ENCODE assay signal across 1 cellular context in the genomic region with DNA sequence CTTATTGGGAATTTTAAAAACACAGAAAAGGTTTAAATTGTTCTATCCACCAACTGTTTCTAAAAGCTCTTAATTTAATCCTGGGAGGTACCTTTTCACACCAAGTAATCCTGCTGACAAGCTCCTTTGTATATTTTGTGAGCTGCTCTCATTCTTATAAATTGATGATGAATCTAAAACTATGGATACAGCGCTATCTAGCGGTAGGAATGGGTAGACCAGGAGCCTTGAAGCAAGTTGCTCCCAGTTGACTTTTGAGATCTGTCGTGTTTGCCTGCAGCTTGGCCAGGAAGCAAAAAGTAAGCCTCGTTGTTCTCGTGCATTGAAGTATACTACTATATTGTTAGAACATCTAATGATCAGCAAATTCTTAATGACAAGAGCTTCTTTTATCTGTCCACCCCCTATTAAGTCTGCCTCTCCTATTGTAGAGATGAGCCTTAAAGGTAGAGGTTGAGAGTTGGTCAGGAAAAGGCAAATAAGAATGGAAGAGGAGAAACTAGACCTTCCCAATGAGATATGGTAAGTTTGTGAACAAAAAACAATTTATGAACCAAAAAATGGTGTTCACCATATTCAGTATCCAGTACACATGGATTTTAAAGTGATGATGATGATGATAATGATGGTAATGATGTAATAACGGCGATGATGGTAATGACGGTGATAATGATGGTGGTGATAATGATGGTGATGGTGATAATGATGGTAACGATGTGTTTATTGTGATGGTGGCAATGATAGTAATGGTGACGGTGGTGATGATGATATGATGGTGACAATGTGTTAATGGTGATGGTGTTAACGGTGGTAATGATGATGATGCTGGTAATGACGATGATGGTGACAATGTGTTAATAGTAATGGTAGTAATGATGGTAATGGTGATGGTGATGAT.
TF ChIP-seq lines count a peak whose summit lies in the region.

No MANE protein-coding gene starts in this region.

TF ChIP-seq in HepG2, 621 proteins besides CTCF, POLR2A, EP300 and RAD21 (continued from another document):
- TF ChIP-seq, protein P1, sequence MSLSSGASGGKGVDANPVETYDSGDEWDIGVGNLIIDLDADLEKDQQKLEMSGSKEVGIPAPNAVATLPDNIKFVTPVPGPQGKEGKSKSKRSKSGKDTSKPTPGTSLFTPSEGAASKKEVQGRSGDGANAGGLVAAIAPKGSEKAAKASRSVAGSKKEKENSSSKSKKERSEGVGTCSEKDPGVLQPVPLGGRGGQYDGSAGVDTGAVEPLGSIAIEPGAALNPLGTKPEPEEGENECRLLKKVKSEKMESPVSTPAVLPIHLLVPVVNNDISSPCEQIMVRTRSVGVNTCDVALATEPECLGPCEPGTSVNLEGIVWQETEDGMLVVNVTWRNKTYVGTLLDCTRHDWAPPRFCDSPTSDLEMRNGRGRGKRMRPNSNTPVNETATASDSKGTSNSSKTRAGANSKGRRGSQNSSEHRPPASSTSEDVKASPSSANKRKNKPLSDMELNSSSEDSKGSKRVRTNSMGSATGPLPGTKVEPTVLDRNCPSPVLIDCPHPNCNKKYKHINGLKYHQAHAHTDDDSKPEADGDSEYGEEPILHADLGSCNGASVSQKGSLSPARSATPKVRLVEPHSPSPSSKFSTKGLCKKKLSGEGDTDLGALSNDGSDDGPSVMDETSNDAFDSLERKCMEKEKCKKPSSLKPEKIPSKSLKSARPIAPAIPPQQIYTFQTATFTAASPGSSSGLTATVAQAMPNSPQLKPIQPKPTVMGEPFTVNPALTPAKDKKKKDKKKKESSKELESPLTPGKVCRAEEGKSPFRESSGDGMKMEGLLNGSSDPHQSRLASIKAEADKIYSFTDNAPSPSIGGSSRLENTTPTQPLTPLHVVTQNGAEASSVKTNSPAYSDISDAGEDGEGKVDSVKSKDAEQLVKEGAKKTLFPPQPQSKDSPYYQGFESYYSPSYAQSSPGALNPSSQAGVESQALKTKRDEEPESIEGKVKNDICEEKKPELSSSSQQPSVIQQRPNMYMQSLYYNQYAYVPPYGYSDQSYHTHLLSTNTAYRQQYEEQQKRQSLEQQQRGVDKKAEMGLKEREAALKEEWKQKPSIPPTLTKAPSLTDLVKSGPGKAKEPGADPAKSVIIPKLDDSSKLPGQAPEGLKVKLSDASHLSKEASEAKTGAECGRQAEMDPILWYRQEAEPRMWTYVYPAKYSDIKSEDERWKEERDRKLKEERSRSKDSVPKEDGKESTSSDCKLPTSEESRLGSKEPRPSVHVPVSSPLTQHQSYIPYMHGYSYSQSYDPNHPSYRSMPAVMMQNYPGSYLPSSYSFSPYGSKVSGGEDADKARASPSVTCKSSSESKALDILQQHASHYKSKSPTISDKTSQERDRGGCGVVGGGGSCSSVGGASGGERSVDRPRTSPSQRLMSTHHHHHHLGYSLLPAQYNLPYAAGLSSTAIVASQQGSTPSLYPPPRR (CRISPR knock-in tag; IDR thresholded peaks at IDR 0.05; ENCODE audit: borderline replicate concordance), result no peak
- TF ChIP-seq SCMH1 (CRISPR knock-in tag; IDR thresholded peaks at IDR 0.05; ENCODE audit: borderline replicate concordance) (no peak), PITX1 (CRISPR knock-in tag; IDR thresholded peaks at IDR 0.05) (no peak), STAG1 (CRISPR knock-in tag; IDR thresholded peaks at IDR 0.05) (peak; percentile 82), FOXM1 (CRISPR knock-in tag; IDR thresholded peaks at IDR 0.05) (no peak), MAFK (conservative IDR thresholded peaks at IDR 0.05 in 1 of 2, IDR thresholded peaks at IDR 0.05 in 1 of 2; ENCODE audit: low read length in 2 of 2) (peak; percentile 61 to 72; a peak in 3 of 4 replicates), FOXA1 (IDR thresholded peaks at IDR 0.05) (no peak), FOXA1 (CRISPR knock-in tag; IDR thresholded peaks at IDR 0.05) (peak; percentile 30; the same call in 1 of the 2 replicates), TRIM24 (CRISPR knock-in tag; IDR thresholded peaks at IDR 0.05) (no peak), HNRNPH1 (optimal IDR thresholded peaks at IDR 0.05; ENCODE audit: low read depth, low read length) (no peak), FOXP1 (IDR thresholded peaks at IDR 0.05) (0 out of 2 replicates have a peak, but pooled peaks have one; percentile 2), FOXP1 (CRISPR knock-in tag; IDR thresholded peaks at IDR 0.05) (no peak)
- TF ChIP-seq, protein P2, sequence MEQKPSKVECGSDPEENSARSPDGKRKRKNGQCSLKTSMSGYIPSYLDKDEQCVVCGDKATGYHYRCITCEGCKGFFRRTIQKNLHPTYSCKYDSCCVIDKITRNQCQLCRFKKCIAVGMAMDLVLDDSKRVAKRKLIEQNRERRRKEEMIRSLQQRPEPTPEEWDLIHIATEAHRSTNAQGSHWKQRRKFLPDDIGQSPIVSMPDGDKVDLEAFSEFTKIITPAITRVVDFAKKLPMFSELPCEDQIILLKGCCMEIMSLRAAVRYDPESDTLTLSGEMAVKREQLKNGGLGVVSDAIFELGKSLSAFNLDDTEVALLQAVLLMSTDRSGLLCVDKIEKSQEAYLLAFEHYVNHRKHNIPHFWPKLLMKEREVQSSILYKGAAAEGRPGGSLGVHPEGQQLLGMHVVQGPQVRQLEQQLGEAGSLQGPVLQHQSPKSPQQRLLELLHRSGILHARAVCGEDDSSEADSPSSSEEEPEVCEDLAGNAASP (CRISPR knock-in tag; IDR thresholded peaks at IDR 0.05; ENCODE audit: borderline replicate concordance), result 0 out of 2 replicates have a peak, but pooled peaks have one; percentile 18
- TF ChIP-seq, protein P3, sequence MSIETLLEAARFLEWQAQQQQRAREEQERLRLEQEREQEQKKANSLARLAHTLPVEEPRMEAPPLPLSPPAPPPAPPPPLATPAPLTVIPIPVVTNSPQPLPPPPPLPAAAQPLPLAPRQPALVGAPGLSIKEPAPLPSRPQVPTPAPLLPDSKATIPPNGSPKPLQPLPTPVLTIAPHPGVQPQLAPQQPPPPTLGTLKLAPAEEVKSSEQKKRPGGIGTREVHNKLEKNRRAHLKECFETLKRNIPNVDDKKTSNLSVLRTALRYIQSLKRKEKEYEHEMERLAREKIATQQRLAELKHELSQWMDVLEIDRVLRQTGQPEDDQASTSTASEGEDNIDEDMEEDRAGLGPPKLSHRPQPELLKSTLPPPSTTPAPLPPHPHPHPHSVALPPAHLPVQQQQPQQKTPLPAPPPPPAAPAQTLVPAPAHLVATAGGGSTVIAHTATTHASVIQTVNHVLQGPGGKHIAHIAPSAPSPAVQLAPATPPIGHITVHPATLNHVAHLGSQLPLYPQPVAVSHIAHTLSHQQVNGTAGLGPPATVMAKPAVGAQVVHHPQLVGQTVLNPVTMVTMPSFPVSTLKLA (IDR thresholded peaks at IDR 0.05), result peak; percentile 24; the same call in 1 of the 2 replicates
TF ChIP-seq in HepG2: peak in this region for 14.
